ENCODE assay signal across 8 cellular contexts in the genomic region with DNA sequence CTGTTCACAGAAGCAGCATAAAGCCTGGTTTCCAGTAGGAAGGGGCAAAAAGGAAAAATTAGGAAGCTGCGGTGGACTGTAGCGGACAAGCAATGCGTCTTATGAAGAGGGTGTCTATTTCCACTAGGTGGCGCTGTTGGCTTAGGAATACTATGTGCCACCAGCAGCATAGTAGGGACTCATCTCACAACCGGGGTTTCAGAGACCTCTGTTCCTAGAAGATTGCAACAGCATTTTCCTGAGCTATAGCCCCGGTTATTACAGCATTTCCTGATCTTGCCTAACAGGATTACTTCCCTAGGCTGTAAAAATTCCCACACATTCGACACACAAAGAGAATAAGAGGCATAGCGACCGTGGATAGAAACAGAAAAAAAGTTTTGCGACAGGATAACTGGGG.
A peak's percentile ranks its signal among the peaks of the same experiment; 100 is the strongest.
DNase-seq lines count a peak whose midpoint lies in the region; ATAC-seq and TF ChIP-seq lines count a peak whose summit lies in the region.

No MANE protein-coding gene starts in this region.

- peak; percentile 15 for DNase-seq in activated naive CD4-positive, alpha-beta T cell treated with anti-CD3 and anti-CD28 coated beads for 36 hours
- no peak for DNase-seq in activated naive CD4-positive, alpha-beta T cell treated with Interleukin-2 at 50 U/mL for 16 hours
- DNase-seq in NCI-H82 (lab: John Stamatoyannopoulos, UW) = peak; percentile 90
- DNase-seq in endothelial cell (ENCODE audit: low spot score) = peak; percentile 56
- DNase-seq in prostate gland (ENCODE audit: low spot score) = peak; percentile 17
- no peak for DNase-seq in activated T-cell treated with anti-CD3 and anti-CD28 coated beads, Interleukin-2, amount 50 U/mL, for 1 hour
- DNase-seq in effector memory CD8-positive, alpha-beta T cell = no peak

- H3K27me3 ChIP-seq in prostate gland (replicated peaks; ENCODE audit: insufficient read depth) = no peaks in the 10 kb centered on the region

- peaks cover 4% of the 10 kb centered on the region for H3K36me3 Mint-ChIP-seq in activated naive CD4-positive, alpha-beta T cell treated with anti-CD3 and anti-CD28 coated beads for 36 hours (ENCODE audit: low read depth)
- H3K36me3 Mint-ChIP-seq in endothelial cell (ENCODE audit: low read depth, unreplicated experiment) = peaks cover 18% of the 10 kb centered on the region
- H3K36me3 Mint-ChIP-seq in effector memory CD8-positive, alpha-beta T cell (ENCODE audit: insufficient read depth) = no peaks in the 10 kb centered on the region

- peaks cover 38% of the 10 kb centered on the region for H3K9me3 Mint-ChIP-seq in activated naive CD4-positive, alpha-beta T cell treated with anti-CD3 and anti-CD28 coated beads for 36 hours
- H3K9me3 Mint-ChIP-seq in endothelial cell (ENCODE audit: unreplicated experiment) = peaks cover 16% of the 10 kb centered on the region
- H3K9me3 Mint-ChIP-seq in effector memory CD8-positive, alpha-beta T cell = peaks cover 6 to 10% of the 10 kb centered on the region in 2 donors

- TF ChIP-seq POLR2A in prostate gland (IDR thresholded peaks at IDR 0.05) = no peak

- H3K4me1 Mint-ChIP-seq in activated naive CD4-positive, alpha-beta T cell treated with anti-CD3 and anti-CD28 coated beads for 36 hours (ENCODE audit: low read depth) = no peaks in the 10 kb centered on the region
- H3K4me1 Mint-ChIP-seq in endothelial cell (ENCODE audit: unreplicated experiment) = no peaks in the 10 kb centered on the region
- H3K4me1 Mint-ChIP-seq in effector memory CD8-positive, alpha-beta T cell (ENCODE audit: low read depth in 2 of 2) = no peaks in the 10 kb centered on the region

- H3K4me3 ChIP-seq in prostate gland = no peak overlapping the region

- no peaks in the 10 kb centered on the region for H3K4me1 ChIP-seq in prostate gland (replicated peaks)

- H3K27ac ChIP-seq in prostate gland = no peak overlapping the region

- peak; percentile 72 for TF ChIP-seq CTCF in endothelial cell (IDR thresholded peaks at IDR 0.05; ENCODE audit: unreplicated experiment)
- TF ChIP-seq CTCF in prostate gland (IDR thresholded peaks at IDR 0.05) = peak; percentile 22 to 83 (median 42)

- no peaks in the 10 kb centered on the region for H3K27me3 Mint-ChIP-seq in activated naive CD4-positive, alpha-beta T cell treated with anti-CD3 and anti-CD28 coated beads for 36 hours (ENCODE audit: low read depth)
- no peaks in the 10 kb centered on the region for H3K27me3 Mint-ChIP-seq in endothelial cell (ENCODE audit: unreplicated experiment)
- H3K27me3 Mint-ChIP-seq in effector memory CD8-positive, alpha-beta T cell = no peaks in the 10 kb centered on the region

- no peaks in the 10 kb centered on the region for H3K9me3 ChIP-seq in prostate gland

- H3K4me3 Mint-ChIP-seq in activated naive CD4-positive, alpha-beta T cell treated with anti-CD3 and anti-CD28 coated beads for 36 hours = no peak overlapping the region
- H3K4me3 Mint-ChIP-seq in endothelial cell (ENCODE audit: unreplicated experiment) = no peak overlapping the region
- H3K4me3 Mint-ChIP-seq in effector memory CD8-positive, alpha-beta T cell = no peak overlapping the region

- CTCF ChIA-PET in activated naive CD4-positive, alpha-beta T cell treated with anti-CD3 and anti-CD28 coated beads for 36 hours (lab: Charles Lee) = interaction anchor here (1.0 kb wide), 1 partner anchor 595 kb away, joined by 3 read pairs; no protein-coding TSS in a partner anchor

- intact Hi-C loops in activated naive CD4-positive, alpha-beta T cell treated with anti-CD3 and anti-CD28 coated beads for 36 hours (cut with micrococcal nuclease) = loop anchor here (1.0 kb wide), 1 partner anchor 425 kb away; no protein-coding TSS in a partner anchor
- intact Hi-C loops in prostate gland (cut with DNase I) = loop anchor here (5.0 kb wide), 1 partner anchor 423 kb away; no protein-coding TSS in a partner anchor

- WGBS in prostate gland = 71% methylated on average over 10 of the region's 10 CpGs

- H3K36me3 ChIP-seq in prostate gland = no peaks in the 10 kb centered on the region

- no peak for ATAC-seq in GM21515 (IDR thresholded peaks at IDR 0.05; ENCODE audit: unreplicated experiment)
- ATAC-seq in effector memory CD8-positive, alpha-beta T cell (replicated peaks) = no peak

- no peak overlapping the region for H3K27ac Mint-ChIP-seq in activated naive CD4-positive, alpha-beta T cell treated with anti-CD3 and anti-CD28 coated beads for 36 hours
- no peak overlapping the region for H3K27ac Mint-ChIP-seq in endothelial cell (ENCODE audit: unreplicated experiment)
- H3K27ac Mint-ChIP-seq in effector memory CD8-positive, alpha-beta T cell = no peak overlapping the region

Comparison
In these comparisons a context has a peak if more than half of its experiments do, and no peak if none do; other contexts are left out.
1. DNase-seq: peak in activated naive CD4-positive, alpha-beta T cell treated with anti-CD3 and anti-CD28 coated beads for 36 hours (single experiment), NCI-H82 (single experiment), endothelial cell (single experiment) and prostate gland (single experiment); none in activated naive CD4-positive, alpha-beta T cell treated with Interleukin-2 at 50 U/mL for 16 hours (single experiment), activated T-cell treated with anti-CD3 and anti-CD28 coated beads, Interleukin-2, amount 50 U/mL, for 1 hour (single experiment) and effector memory CD8-positive, alpha-beta T cell (0 of 3).